Comparison of ENCODE assay signal across 17 cellular contexts in the genomic region with DNA sequence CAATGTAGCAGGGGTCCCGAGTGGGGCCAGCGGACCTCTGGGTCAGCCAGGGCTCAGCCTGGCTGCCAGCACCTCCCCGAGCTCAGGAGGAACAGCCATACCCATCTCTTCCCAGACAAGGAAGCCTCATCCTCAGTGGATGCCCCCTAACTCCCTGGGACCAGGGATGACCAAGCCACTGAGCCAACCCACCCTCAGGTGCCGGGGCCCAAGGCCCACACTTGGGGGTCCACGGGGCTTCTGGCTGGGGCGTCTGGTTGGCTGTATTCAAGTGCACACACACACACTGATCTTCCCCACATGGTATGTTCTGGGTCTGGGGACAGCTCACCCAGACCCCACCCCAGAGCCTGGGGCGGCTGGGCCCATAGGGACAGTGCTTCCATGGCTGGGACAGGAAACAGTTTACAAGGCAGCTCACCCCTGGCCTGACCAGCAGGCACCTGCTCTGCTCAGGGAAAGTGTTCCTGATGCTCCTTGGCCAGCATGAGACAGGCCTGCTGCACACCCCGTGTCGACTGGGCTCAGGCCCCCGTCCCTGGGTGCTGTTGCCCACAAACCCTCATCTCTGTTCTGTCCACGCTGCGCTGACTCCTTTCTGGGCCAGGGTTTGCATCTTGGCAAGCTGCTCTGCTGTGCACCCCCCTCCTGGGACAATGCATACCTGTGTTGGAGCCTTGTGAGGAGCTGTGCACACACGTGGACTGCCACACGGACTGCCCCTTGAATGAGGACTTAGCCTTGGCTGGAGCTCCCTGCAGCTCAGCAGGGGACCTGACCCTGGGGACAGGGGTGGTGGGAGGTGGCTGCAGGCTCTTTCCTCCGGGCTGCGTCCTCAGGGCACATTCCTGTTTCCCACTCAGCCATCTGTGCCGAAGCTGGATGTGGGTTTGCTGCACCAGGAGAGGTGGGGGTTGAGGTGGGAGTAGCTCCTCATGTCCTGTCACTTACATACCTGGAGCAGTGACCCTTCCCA. TPM values are rescaled to one million over a fixed set of nuclear protein-coding genes. Genes with fewer than 3 reads are reported as not detected.
A peak's percentile ranks its signal among the peaks of the same experiment; 100 is the strongest.
DNase-seq lines count a peak whose midpoint lies in the region; ATAC-seq and TF ChIP-seq lines count a peak whose summit lies in the region.
"Had no signal": no experiment of that assay in that cellular context is flagged by ENCODE, and none has a peak within 500 bp of the region (broad histone marks: within the 10 kb centered on the region; RNA-seq: fewer than 3 reads in every experiment).

No MANE protein-coding gene starts in this region.

- no peaks in the 10 kb centered on the region for H3K9me3 ChIP-seq in CD4-positive, CD25-positive, alpha-beta regulatory T cell (ENCODE audit: control insufficient read depth in 2 of 2, low read length in 2 of 2)
- H3K9me3 ChIP-seq in Panc1 (ENCODE audit: control insufficient read depth, insufficient read depth, low read depth, low read length) = no peaks in the 10 kb centered on the region
- H3K9me3 ChIP-seq in parathyroid adenoma (ENCODE audit: control insufficient read depth, low read length) = no peaks in the 10 kb centered on the region
- H3K9me3 ChIP-seq in uterus = no peaks in the 10 kb centered on the region
- H3K9me3 ChIP-seq: Caco-2, mucosa of descending colon, suprapubic skin had no signal

- H3K4me3 Mint-ChIP-seq in CD4-positive, CD25-positive, alpha-beta regulatory T cell = no peak overlapping the region
- H3K4me3 Mint-ChIP-seq in immature natural killer cell = no peak overlapping the region
- H3K4me3 Mint-ChIP-seq: activated naive CD4-positive, alpha-beta T cell treated with anti-CD3 and anti-CD28 coated beads for 36 hours; brain had no signal

- no peak for DNase-seq in CD4-positive, CD25-positive, alpha-beta regulatory T cell
- DNase-seq in Panc1 (ENCODE audit: low read depth, low spot score) (no peak), glomerular visceral epithelial cell (ENCODE audit: extremely low spot score) (peak; percentile 72), uterus (no peak), immature natural killer cell (no peak), foreskin fibroblast (no peak)
- DNase-seq: activated naive CD4-positive, alpha-beta T cell treated with anti-CD3 and anti-CD28 coated beads for 36 hours; Caco-2; GDM1; NCI-H2029 treated with DMSO at 0.1 percent for 48 hours; NCI-H524 treated with DMSO at 0.1 percent for 48 hours; OCI-M1 had no signal

- H3K36me3 ChIP-seq in CD4-positive, CD25-positive, alpha-beta regulatory T cell (ENCODE audit: control insufficient read depth, insufficient read depth, low read length) = peaks cover 13% of the 10 kb centered on the region
- no peaks in the 10 kb centered on the region for H3K36me3 ChIP-seq in Panc1 (ENCODE audit: control insufficient read depth, insufficient read depth, low read length)
- no peaks in the 10 kb centered on the region for H3K36me3 ChIP-seq in parathyroid adenoma (ENCODE audit: control insufficient read depth, insufficient read depth, low read length)
- H3K36me3 ChIP-seq in uterus = no peaks in the 10 kb centered on the region

- H3K4me1 ChIP-seq in CD4-positive, CD25-positive, alpha-beta regulatory T cell (ENCODE audit: control insufficient read depth, insufficient read depth, low read length, poor library complexity, severe bottlenecking) = peaks cover 7% of the 10 kb centered on the region
- H3K4me1 ChIP-seq in Panc1 (ENCODE audit: control insufficient read depth, insufficient read depth, low read length) (peaks cover 50% of the 10 kb centered on the region), parathyroid adenoma (peaks cover 27% of the 10 kb centered on the region), uterus (peaks cover 0 to 15% of the 10 kb centered on the region in 2 donors)

- CTCF ChIA-PET in Panc1 (lab: Charles Lee) = interaction anchor here (0.6 to 1.3 kb wide), 2 partner anchors 39 to 44 kb away, joined by 3 to 22 read pairs; no protein-coding TSS in a partner anchor

- in situ Hi-C loops in Panc1 (cut with HindIII; ENCODE audit: low pct_unique_long_range_greater_than_20kb, low sequenced_read_pairs) = no loop called here

- peak overlapping the region; percentile 9 for H3K4me2 ChIP-seq in parathyroid adenoma (ENCODE audit: low read length)

- H2AFZ ChIP-seq in parathyroid adenoma = no peak overlapping the region

- H3K27ac ChIP-seq in CD4-positive, CD25-positive, alpha-beta regulatory T cell (ENCODE audit: insufficient read depth, low read length, poor library complexity, severe bottlenecking) = no peak overlapping the region
- H3K27ac ChIP-seq in Panc1 (ENCODE audit: low read length) = peak overlapping the region; percentile 75
- peak overlapping the region; percentile 90 for H3K27ac ChIP-seq in parathyroid adenoma
- H3K27ac ChIP-seq in uterus = peak overlapping the region in 1 of 2 donors; percentile 54
- H3K27ac ChIP-seq: suprapubic skin had no signal

- no peaks in the 10 kb centered on the region for H3K27me3 ChIP-seq in CD4-positive, CD25-positive, alpha-beta regulatory T cell (ENCODE audit: control insufficient read depth, insufficient read depth, low read length)
- H3K27me3 ChIP-seq in Panc1 (ENCODE audit: control insufficient read depth, insufficient read depth, low read length) (no peaks in the 10 kb centered on the region), parathyroid adenoma (ENCODE audit: control insufficient read depth, insufficient read depth, low read length) (no peaks in the 10 kb centered on the region), uterus (no peaks in the 10 kb centered on the region)
- H3K27me3 ChIP-seq: suprapubic skin had no signal

- no peak overlapping the region for H3K4me3 ChIP-seq in CD4-positive, CD25-positive, alpha-beta regulatory T cell (ENCODE audit: low read depth, low read length)
- H3K4me3 ChIP-seq in Panc1 (ENCODE audit: low read depth in 2 of 2, low read length in 2 of 2) (no peak overlapping the region), parathyroid adenoma (ENCODE audit: low read depth, low read length) (no peak overlapping the region), uterus (no peak overlapping the region), foreskin fibroblast (ENCODE audit: low read depth in 1 of 2, low read length in 2 of 2) (no peak overlapping the region)
- H3K4me3 ChIP-seq: mucosa of descending colon, suprapubic skin had no signal

- TF ChIP-seq POLR2A in uterus (IDR thresholded peaks at IDR 0.05) = no peak

- peaks cover 11% of the 10 kb centered on the region for H3K36me3 Mint-ChIP-seq in CD4-positive, CD25-positive, alpha-beta regulatory T cell
- H3K36me3 Mint-ChIP-seq in immature natural killer cell = no peaks in the 10 kb centered on the region

- no peak overlapping the region for H3K9ac ChIP-seq in parathyroid adenoma

- BruUV-seq in Panc1 (replicated peaks; lab: Mats Ljungman, UMichigan) = no TSS peak

- peaks cover 35% of the 10 kb centered on the region for H3K79me2 ChIP-seq in parathyroid adenoma

- H3K27me3 Mint-ChIP-seq in CD4-positive, CD25-positive, alpha-beta regulatory T cell = no peaks in the 10 kb centered on the region
- peaks cover 1 to 4% (median 2%) of the 10 kb centered on the region in 3 donors for H3K27me3 Mint-ChIP-seq in immature natural killer cell (ENCODE audit: low read depth in 3 of 3)

- H3K9me3 Mint-ChIP-seq in CD4-positive, CD25-positive, alpha-beta regulatory T cell = no peaks in the 10 kb centered on the region
- no peaks in the 10 kb centered on the region for H3K9me3 Mint-ChIP-seq in immature natural killer cell
- H3K9me3 Mint-ChIP-seq: activated naive CD4-positive, alpha-beta T cell treated with anti-CD3 and anti-CD28 coated beads for 36 hours; brain had no signal

- peaks cover 0 to 32% (median 14%) of the 10 kb centered on the region in 4 donors for H3K4me1 Mint-ChIP-seq in CD4-positive, CD25-positive, alpha-beta regulatory T cell
- H3K4me1 Mint-ChIP-seq in immature natural killer cell = peaks cover 21 to 33% of the 10 kb centered on the region in 2 donors

- POLR2A ChIA-PET in Panc1 (lab: Charles Lee) = interaction anchor here (0.7 kb wide), 1 partner anchor 40 kb away, joined by 3 read pairs; no protein-coding TSS in a partner anchor

- intact Hi-C loops in Panc1 (cut with micrococcal nuclease; ENCODE audit: unreplicated experiment) (no loop called here), uterus (cut with DNase I; ENCODE audit: low total_unique reads) (no loop called here)

- peak overlapping the region in 2 of 3 donors; percentile 69 to 84 for H3K27ac Mint-ChIP-seq in CD4-positive, CD25-positive, alpha-beta regulatory T cell
- H3K27ac Mint-ChIP-seq in immature natural killer cell = no peak overlapping the region

- no peak for ATAC-seq in CD4-positive, CD25-positive, alpha-beta regulatory T cell (ENCODE audit: low read depth in 2 of 2)
- no peak for ATAC-seq in Panc1
- no peak for ATAC-seq in GM21825 (IDR thresholded peaks at IDR 0.05; ENCODE audit: unreplicated experiment)
- ATAC-seq: mucosa of descending colon had no signal

- TF ChIP-seq CTCF in Panc1 (IDR thresholded peaks at IDR 0.05) = no peak
- TF ChIP-seq CTCF in parathyroid adenoma (IDR thresholded peaks at IDR 0.05) = no peak
- TF ChIP-seq CTCF in uterus (IDR thresholded peaks at IDR 0.05) = no peak
- no peak for TF ChIP-seq CTCF in foreskin fibroblast (IDR thresholded peaks at IDR 0.05; ENCODE audit: low read depth, low read length)

RNA-seq across cellular contexts. Expression of a gene that starts 7.9 kb away (rescaled TPM):
- 102 TPM for total RNA-seq in CD4-positive, CD25-positive, alpha-beta regulatory T cell
- polyA plus RNA-seq in CD4-positive, CD25-positive, alpha-beta regulatory T cell = 10 to 100 TPM; 50.2 to 62.0 (median 51.6) TPM
- 135 TPM for total RNA-seq in Panc1 (2021; ENCODE audit: unreplicated experiment)
- 395 TPM for polyA plus RNA-seq in Panc1 (2012; ENCODE audit: insufficient read length)
- 10 to 100 TPM; 17.4 to 95.8 (median 60.1) TPM for total RNA-seq in uterus
- 100 to 1,000 TPM in 1 of 3 donors, 10 to 100 TPM in 2; 38.1 to 106 (median 53.4) TPM for polyA plus RNA-seq in immature natural killer cell

RNA-seq across cellular contexts. Expression of a gene that starts 15.1 kb away (rescaled TPM):
- 42.2 TPM for total RNA-seq in CD4-positive, CD25-positive, alpha-beta regulatory T cell
- polyA plus RNA-seq in CD4-positive, CD25-positive, alpha-beta regulatory T cell = 10 to 100 TPM; 34.3 to 58.4 (median 52.9) TPM
- total RNA-seq in Panc1 (2021; ENCODE audit: unreplicated experiment) (32.6 TPM), uterus (100 to 1,000 TPM in 1 of 4 donors, 10 to 100 TPM in 3; 44.1 to 161 (median 62.8) TPM)
- 62.9 TPM for polyA plus RNA-seq in Panc1 (2012; ENCODE audit: insufficient read length)
- 10 to 100 TPM; 43.9 to 71.4 (median 59.4) TPM for polyA plus RNA-seq in immature natural killer cell

RNA-seq across cellular contexts. Expression of a gene that starts 34.1 kb away (rescaled TPM):
- not detected for total RNA-seq in CD4-positive, CD25-positive, alpha-beta regulatory T cell
- polyA plus RNA-seq in CD4-positive, CD25-positive, alpha-beta regulatory T cell = not detected
- total RNA-seq in Panc1 (2021; ENCODE audit: unreplicated experiment) = 46.6 TPM
- 208 TPM for polyA plus RNA-seq in Panc1 (2012; ENCODE audit: insufficient read length)
- 10 to 100 TPM in 3 of 4 donors, under 1 TPM in 1; 0.76 to 21.2 (median 13.5) TPM for total RNA-seq in uterus
- not detected for polyA plus RNA-seq in immature natural killer cell
- total RNA-seq: activated naive CD4-positive, alpha-beta T cell treated with anti-CD3 and anti-CD28 coated beads for 36 hours had no signal

RNA-seq across cellular contexts. Expression of a gene that starts 46.7 kb away (rescaled TPM):
- total RNA-seq in CD4-positive, CD25-positive, alpha-beta regulatory T cell = 263 TPM
- polyA plus RNA-seq in CD4-positive, CD25-positive, alpha-beta regulatory T cell = 100 to 1,000 TPM; 161 to 221 (median 184) TPM
- 225 TPM for total RNA-seq in Panc1 (2021; ENCODE audit: unreplicated experiment)
- polyA plus RNA-seq in Panc1 (2012; ENCODE audit: insufficient read length) = 330 TPM
- total RNA-seq in uterus = 100 to 1,000 TPM in 2 of 4 donors, 10 to 100 TPM in 2; 50.3 to 186 (median 98.5) TPM
- polyA plus RNA-seq in immature natural killer cell = 100 to 1,000 TPM; 163 to 287 (median 209) TPM

RNA-seq across cellular contexts. Expression of a gene that starts 55.0 kb away (rescaled TPM):
- total RNA-seq in CD4-positive, CD25-positive, alpha-beta regulatory T cell = 4.4 TPM
- 1 to 10 TPM in 2 of 4 donors, under 1 TPM in 2; 0.40 to 2.1 (median 1.0) TPM for polyA plus RNA-seq in CD4-positive, CD25-positive, alpha-beta regulatory T cell
- 1.2 TPM for total RNA-seq in Panc1 (2021; ENCODE audit: unreplicated experiment)
- polyA plus RNA-seq in Panc1 (2012; ENCODE audit: insufficient read length) = 1.5 TPM
- total RNA-seq in uterus = 10 to 100 TPM in 3 of 4 donors, 1 to 10 TPM in 1; 4.1 to 36.6 (median 24.8) TPM
- 1 to 10 TPM; 4.8 to 8.0 (median 5.3) TPM for polyA plus RNA-seq in immature natural killer cell

Comparison
In these comparisons a context has a peak if more than half of its experiments do, and no peak if none do; other contexts are left out.
1. H3K27ac Mint-ChIP-seq: peak in CD4-positive, CD25-positive, alpha-beta regulatory T cell (2 of 3); none in immature natural killer cell (0 of 6).